In the genomic region with DNA sequence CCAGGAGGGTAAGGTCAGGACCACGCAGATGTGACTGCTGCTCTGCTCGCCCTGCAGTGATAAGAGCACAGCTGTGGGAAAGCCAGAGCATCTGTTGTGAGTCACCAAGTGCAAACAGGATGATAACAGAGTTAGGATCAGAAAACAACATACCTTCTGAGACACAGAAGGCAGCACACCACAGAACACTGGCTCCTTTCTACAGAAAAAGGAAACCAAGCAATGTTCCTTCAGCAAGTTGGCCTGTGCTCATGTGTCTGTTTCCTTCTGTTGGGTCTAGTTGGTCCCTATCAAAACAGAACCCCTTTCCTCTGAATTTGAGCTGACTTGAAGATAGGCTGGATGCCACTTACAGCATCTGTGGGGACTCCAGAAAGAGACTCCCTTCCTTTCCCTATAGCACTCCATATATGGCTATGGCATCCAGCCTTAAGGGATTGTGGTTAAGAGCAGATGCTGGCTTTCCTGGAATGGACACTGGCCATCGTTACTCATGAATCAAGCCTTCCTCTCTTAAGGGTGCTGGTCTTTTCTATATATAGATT, we compare ENCODE assay signal across 10 cellular contexts.
DNase-seq lines count a peak whose midpoint lies in the region; ATAC-seq and TF ChIP-seq lines count a peak whose summit lies in the region.
"Had no signal": no experiment of that assay in that cellular context is flagged by ENCODE, and none has a peak within 500 bp of the region (broad histone marks: within the 10 kb centered on the region; RNA-seq: fewer than 3 reads in every experiment).

No MANE protein-coding gene starts in this region.

- TF ChIP-seq POLR2A in spleen (IDR thresholded peaks at IDR 0.05): no peak

- H3K36me3 ChIP-seq in mucosa of descending colon (ENCODE audit: low read depth) (no peaks in the 10 kb centered on the region), H7 (replicated peaks; ENCODE audit: control insufficient read depth, insufficient read depth, low read length) (no peaks in the 10 kb centered on the region), spleen (no peaks in the 10 kb centered on the region)

- ATAC-seq in mucosa of descending colon: peak; percentile 30

- H3K27me3 ChIP-seq in H7 (ENCODE audit: control insufficient read depth, insufficient read depth, low read length): no peaks in the 10 kb centered on the region
- no peaks in the 10 kb centered on the region for H3K27me3 ChIP-seq in spleen (replicated peaks in 1 of 7)

- peak; percentile 73 for DNase-seq in GM03348 (ENCODE audit: low spot score)
- peak; percentile 92 for DNase-seq in HS-27A (ENCODE audit: low read depth)
- DNase-seq in astrocyte of the hippocampus (ENCODE audit: low read depth, low spot score): peak; percentile 82
- no peak for DNase-seq in mucosa of descending colon
- no peak for DNase-seq in H7
- no peak for DNase-seq in spleen
- DNase-seq in ecto neural progenitor cell (ENCODE audit: low spot score): no peak
- no peak for DNase-seq in GM13976 (ENCODE audit: low spot score)
- DNase-seq: activated gamma-delta T cell, NCI-H2227 treated with DMSO at 0.1 percent for 48 hours had no signal

- TF ChIP-seq CTCF in mucosa of descending colon (IDR thresholded peaks at IDR 0.05) (no peak), spleen (IDR thresholded peaks at IDR 0.05 in 8 of 11, conservative IDR thresholded peaks at IDR 0.05 in 3 of 11) (no peak), GM13976 (IDR thresholded peaks at IDR 0.05; ENCODE audit: borderline replicate concordance, control extremely low read depth, extremely low read depth, insufficient read depth, missing control alignments) (no peak)

- H3K4me1 ChIP-seq in mucosa of descending colon (ENCODE audit: low read depth) (no peaks in the 10 kb centered on the region), spleen (no peaks in the 10 kb centered on the region)

- H3K27ac ChIP-seq in spleen: no peak overlapping the region

- in situ Hi-C loops in GM13976 (cut with MboI; ENCODE audit: low sequenced_read_pairs, unreplicated experiment): no loop called here

- H3K9me3 ChIP-seq in mucosa of descending colon: no peaks in the 10 kb centered on the region
- no peaks in the 10 kb centered on the region for H3K9me3 ChIP-seq in spleen

- WGBS in spleen, 5 donors: 25 to 50% (median 32%) methylated on average over 3 of the region's 3 CpGs

- intact Hi-C loops in mucosa of descending colon (cut with DNase I, micrococcal nuclease): no loop called here
- intact Hi-C loops in spleen (cut with DNase I; ENCODE audit: low total_unique reads): no loop called here

- H3K4me3 ChIP-seq in mucosa of descending colon (no peak overlapping the region), H7 (ENCODE audit: insufficient read depth, low read depth, low read length) (no peak overlapping the region), spleen (no peak overlapping the region)

Comparison
In these comparisons a context has a peak if more than half of its experiments do, and no peak if none do; other contexts are left out.
1. DNase-seq: peak in GM03348 (single experiment), HS-27A (single experiment) and astrocyte of the hippocampus (single experiment); none in mucosa of descending colon (0 of 3), H7 (single experiment), spleen (single experiment), ecto neural progenitor cell (single experiment) and GM13976 (single experiment).